Comparison of ENCODE assay signal across 26 cellular contexts in genomic region chr19:1752009-1752756, GRCh38. TPM values are rescaled to one million over a fixed set of nuclear protein-coding genes. Genes with fewer than 3 reads are reported as not detected.
A peak's percentile ranks its signal among the peaks of the same experiment; 100 is the strongest.
DNase-seq lines count a peak whose midpoint lies in the region; ATAC-seq and TF ChIP-seq lines count a peak whose summit lies in the region.
"Had no signal": no experiment of that assay in that cellular context is flagged by ENCODE, and none has a peak within 500 bp of the region (broad histone marks: within the 10 kb centered on the region; RNA-seq: fewer than 3 reads in every experiment).

No MANE protein-coding gene starts in this region.

- peaks cover 15% of the 10 kb centered on the region for H3K4me1 Mint-ChIP-seq in T-helper 17 cell
- peaks cover 21% of the 10 kb centered on the region for H3K4me1 Mint-ChIP-seq in memory B cell

- no peaks in the 10 kb centered on the region for H3K9me3 Mint-ChIP-seq in memory B cell
- H3K9me3 Mint-ChIP-seq: effector memory CD8-positive, alpha-beta T cell; nephron progenitor cell had no signal

- no peaks in the 10 kb centered on the region for H3K9me3 ChIP-seq in T-helper 17 cell (ENCODE audit: control insufficient read depth, low read length, poor library complexity, severe bottlenecking)
- H3K9me3 ChIP-seq: SK-N-SH, tibial artery had no signal

- H3K27ac Mint-ChIP-seq in T-helper 17 cell (no peak overlapping the region), memory B cell (peak overlapping the region; percentile 94)
- H3K27ac Mint-ChIP-seq: effector memory CD8-positive, alpha-beta T cell; nephron progenitor cell had no signal

- in situ Hi-C loops in GM13977 (cut with MboI; ENCODE audit: low pct_unique_long_range_greater_than_20kb, low sequenced_read_pairs, unreplicated experiment): no loop called here

- H3K27me3 Mint-ChIP-seq in T-helper 17 cell (peaks cover 49% of the 10 kb centered on the region), memory B cell (peaks cover 23% of the 10 kb centered on the region)

- ATAC-seq in T-helper 17 cell: no peak
- ATAC-seq in memory B cell (ENCODE audit: low read depth): peak; percentile 72
- no peak for ATAC-seq in HG02678 (IDR thresholded peaks at IDR 0.05; ENCODE audit: unreplicated experiment)
- no peak for ATAC-seq in HG03039 (IDR thresholded peaks at IDR 0.05; ENCODE audit: unreplicated experiment)
- ATAC-seq: effector memory CD8-positive, alpha-beta T cell; esophagus mucosa; foreskin keratinocyte; right cardiac atrium; stimulated activated naive CD8-positive, alpha-beta T cell treated with anti-CD3 and anti-CD28 coated beads, Interleukin-15, Interleukin-2, amounts not matched to agents 100 U/mL and 50 U/mL, for 24 hours had no signal

- peak overlapping the region; percentile 12 for H3K4me3 Mint-ChIP-seq in T-helper 17 cell
- H3K4me3 Mint-ChIP-seq in memory B cell: no peak overlapping the region
- H3K4me3 Mint-ChIP-seq: nephron progenitor cell had no signal

- DNase-seq in GM13977 (ENCODE audit: low spot score): peak; percentile 54
- DNase-seq in Kasumi-1 (lab: John Stamatoyannopoulos, UW): peak; percentile 74 to 79
- DNase-seq in T-helper 17 cell: no peak
- no peak for DNase-seq in memory B cell (ENCODE audit: low spot score in 2 of 2)
- no peak for DNase-seq in kidney glomerular epithelial cell (lab: John Stamatoyannopoulos, UW)
- DNase-seq: activated naive CD4-positive, alpha-beta T cell treated with anti-CD3 and anti-CD28 coated beads, Interleukin-2, amount 50 U/mL, for 16 hours; amygdala; effector memory CD8-positive, alpha-beta T cell; foreskin keratinocyte; GM23248; NCI-H1436 treated with DMSO at 0.1 percent for 48 hours; NCI-H510A treated with DMSO at 0.1 percent for 48 hours; nephron progenitor cell; NK-92 treated with Interleukin-12 subunit alpha and Interleukin-12 subunit beta, amount 100 ng/mL, for 24 hours; RPMI8226; SK-N-SH; stimulated activated CD4-positive, alpha-beta T cell treated with anti-CD3 and anti-CD28 coated beads, Interleukin-12 subunit alpha, Interleukin-12 subunit beta, amount 100 ng/mL, for 4 hours; stimulated activated CD4-positive, alpha-beta T cell treated with anti-CD3 and anti-CD28 coated beads, Interleukin-4, amount 100 ng/mL, for 4 hours; stimulated activated naive CD8-positive, alpha-beta T cell treated with anti-CD3 and anti-CD28 coated beads, Interleukin-15, Interleukin-2, amounts not matched to agents 100 U/mL and 50 U/mL, for 24 hours; tibial artery had no signal

- H3K36me3 Mint-ChIP-seq in T-helper 17 cell (ENCODE audit: low read depth) (peaks cover 2% of the 10 kb centered on the region), memory B cell (no peaks in the 10 kb centered on the region)

- TF ChIP-seq CTCF in GM13977 (IDR thresholded peaks at IDR 0.05; ENCODE audit: extremely low read depth, insufficient read depth, missing control alignments): no peak

RNA-seq across cellular contexts. Expression of gene ONECUT3, which starts 1.1 kb away (rescaled TPM):
- total RNA-seq in T-helper 17 cell: not detected
- total RNA-seq: esophagus mucosa, foreskin keratinocyte, GM23248, liver, M059J, right cardiac atrium had no signal

RNA-seq across cellular contexts. Expression of gene ATP8B3, which starts 59.9 kb away (rescaled TPM):
- 1 to 10 TPM; 4.6 to 6.0 TPM for total RNA-seq in T-helper 17 cell

Comparison
In these comparisons a context has a peak if more than half of its experiments do, and no peak if none do; other contexts are left out.
1. DNase-seq: peak in GM13977 (single experiment) and Kasumi-1 (2 of 2); none in T-helper 17 cell (0 of 3), memory B cell (0 of 2) and kidney glomerular epithelial cell (single experiment).